8 cellular contexts compared by ENCODE assay signal in the genomic region with DNA sequence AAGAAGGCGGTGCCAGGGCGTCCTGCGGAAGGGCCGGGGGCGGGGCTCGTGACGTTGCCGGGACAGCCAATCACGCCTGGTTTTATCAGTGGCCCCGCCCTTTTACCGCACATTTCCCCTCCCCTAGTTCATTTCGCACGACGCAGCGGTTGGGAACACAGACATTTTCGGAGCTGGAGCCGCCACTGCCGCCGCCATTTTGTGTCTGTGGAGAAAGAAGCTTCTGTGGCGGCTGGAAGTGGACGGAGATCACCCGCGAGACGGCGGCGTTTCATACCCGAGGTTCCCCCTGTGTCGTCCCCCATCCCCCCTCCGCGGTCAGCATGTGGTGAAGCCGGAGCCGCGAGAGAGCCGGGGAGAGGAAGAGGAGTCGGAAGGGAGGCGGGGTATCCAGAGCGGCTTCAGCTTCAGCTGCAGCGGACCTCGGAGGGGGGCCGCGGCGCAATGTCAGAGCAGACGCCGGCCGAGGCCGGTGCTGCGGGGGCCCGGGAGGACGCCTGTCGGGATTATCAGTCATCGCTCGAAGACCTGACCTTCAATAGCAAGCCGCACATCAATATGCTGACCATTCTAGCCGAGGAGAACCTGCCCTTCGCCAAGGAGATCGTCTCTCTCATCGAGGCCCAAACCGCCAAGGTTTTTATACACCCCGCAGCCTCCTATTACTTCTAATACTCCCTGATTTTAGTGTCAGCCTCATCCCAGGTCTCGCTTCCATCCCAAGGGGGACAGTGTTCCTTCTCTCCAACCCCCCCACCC. TPM values are rescaled to one million over a fixed set of nuclear protein-coding genes. Genes with fewer than 3 reads are reported as not detected.
A peak's percentile ranks its signal among the peaks of the same experiment; 100 is the strongest.
DNase-seq lines count a peak whose midpoint lies in the region; ATAC-seq and TF ChIP-seq lines count a peak whose summit lies in the region.

A gene with protein sequence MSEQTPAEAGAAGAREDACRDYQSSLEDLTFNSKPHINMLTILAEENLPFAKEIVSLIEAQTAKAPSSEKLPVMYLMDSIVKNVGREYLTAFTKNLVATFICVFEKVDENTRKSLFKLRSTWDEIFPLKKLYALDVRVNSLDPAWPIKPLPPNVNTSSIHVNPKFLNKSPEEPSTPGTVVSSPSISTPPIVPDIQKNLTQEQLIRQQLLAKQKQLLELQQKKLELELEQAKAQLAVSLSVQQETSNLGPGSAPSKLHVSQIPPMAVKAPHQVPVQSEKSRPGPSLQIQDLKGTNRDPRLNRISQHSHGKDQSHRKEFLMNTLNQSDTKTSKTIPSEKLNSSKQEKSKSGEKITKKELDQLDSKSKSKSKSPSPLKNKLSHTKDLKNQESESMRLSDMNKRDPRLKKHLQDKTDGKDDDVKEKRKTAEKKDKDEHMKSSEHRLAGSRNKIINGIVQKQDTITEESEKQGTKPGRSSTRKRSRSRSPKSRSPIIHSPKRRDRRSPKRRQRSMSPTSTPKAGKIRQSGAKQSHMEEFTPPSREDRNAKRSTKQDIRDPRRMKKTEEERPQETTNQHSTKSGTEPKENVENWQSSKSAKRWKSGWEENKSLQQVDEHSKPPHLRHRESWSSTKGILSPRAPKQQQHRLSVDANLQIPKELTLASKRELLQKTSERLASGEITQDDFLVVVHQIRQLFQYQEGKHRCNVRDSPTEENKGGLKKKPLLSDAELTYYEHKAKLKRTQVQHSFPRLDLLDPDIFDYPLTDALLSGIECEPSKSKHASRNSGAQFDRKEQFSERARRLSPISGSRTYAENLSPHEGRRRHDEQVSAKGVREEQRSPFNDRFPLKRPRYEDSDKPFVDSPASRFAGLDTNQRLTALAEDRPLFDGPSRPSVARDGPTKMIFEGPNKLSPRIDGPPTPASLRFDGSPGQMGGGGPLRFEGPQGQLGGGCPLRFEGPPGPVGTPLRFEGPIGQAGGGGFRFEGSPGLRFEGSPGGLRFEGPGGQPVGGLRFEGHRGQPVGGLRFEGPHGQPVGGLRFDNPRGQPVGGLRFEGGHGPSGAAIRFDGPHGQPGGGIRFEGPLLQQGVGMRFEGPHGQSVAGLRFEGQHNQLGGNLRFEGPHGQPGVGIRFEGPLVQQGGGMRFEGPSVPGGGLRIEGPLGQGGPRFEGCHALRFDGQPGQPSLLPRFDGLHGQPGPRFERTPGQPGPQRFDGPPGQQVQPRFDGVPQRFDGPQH (N-terminal part only) (plus strand): TSS at position 136 of the 759 bp plus-strand sequence. CDS start 309 bp downstream, at position 445.

- H3K4me1 ChIP-seq in tibial nerve: peaks cover 2 to 35% (median 17%) of the 10 kb centered on the region in 4 donors

- H3K9me3 Mint-ChIP-seq in memory B cell: no peaks in the 10 kb centered on the region

- no peaks in the 10 kb centered on the region for H3K36me3 ChIP-seq in tibial nerve

- WGBS in tibial nerve, 2 donors: 1% methylated on average over 26 to 50 of the region's 60 CpGs

- ATAC-seq in memory B cell (ENCODE audit: low read depth) (peak; percentile 6), GM18858 (IDR thresholded peaks at IDR 0.05; ENCODE audit: unreplicated experiment) (no peak)

- TF ChIP-seq CTCF in GM12865 (IDR thresholded peaks at IDR 0.05; ENCODE audit: insufficient read depth, low read depth, low read length, missing control alignments): no peak
- peak in 1 of 5 experiments; percentile 40 for TF ChIP-seq CTCF in tibial nerve (IDR thresholded peaks at IDR 0.05)

- CTCF ChIA-PET in HEK293T (lab: Yijun Ruan, JAX): interaction anchor here (0.6 kb wide), 1 partner anchor 131 kb away, joined by 3 read pairs; no protein-coding TSS in a partner anchor

- H3K27me3 ChIP-seq in tibial nerve: no peaks in the 10 kb centered on the region

- H3K4me3 ChIP-seq in GM12865 (ENCODE audit: low read depth, low read length): peak within 1 kb of the TSS; percentile 93
- peak within 1 kb of the TSS; percentile 84 to 100 (median 94) for H3K4me3 ChIP-seq in tibial nerve

- TF ChIP-seq POLR2A in tibial nerve (IDR thresholded peaks at IDR 0.05): peak; percentile 100

- no peaks in the 10 kb centered on the region for H3K27me3 Mint-ChIP-seq in memory B cell

- POLR2A ChIA-PET in HEK293T (lab: Yijun Ruan, JAX): interaction anchor here (0.6 to 2.6 kb wide), 18 partner anchors 9 to 256 kb away, joined by 3 to 19 read pairs (median 5); a partner anchor contains a TSS

- DNase-seq in GM12865 (ENCODE audit: low read depth) (no peak), HEK293T (ENCODE audit: extremely low spot score) (peak; percentile 38), cortex of kidney (lab: John Stamatoyannopoulos, UW) (peak; percentile 54), memory B cell (ENCODE audit: low spot score in 2 of 2) (peak in 1 of 2 donors; percentile 94), tibial nerve (ENCODE audit: low spot score in 2 of 2) (no peak), GOT3 (lab: John Stamatoyannopoulos, UW) (no peak)

- peak; percentile 5 to 100 for TF ChIP-seq EP300 in tibial nerve (IDR thresholded peaks at IDR 0.05)

- peak within 1 kb of the TSS; percentile 93 for H3K4me3 Mint-ChIP-seq in memory B cell

- peaks cover 20% of the 10 kb centered on the region for H3K36me3 Mint-ChIP-seq in memory B cell

- H3K27ac Mint-ChIP-seq in memory B cell: peak within 1 kb of the TSS; percentile 98

- peaks cover 24% of the 10 kb centered on the region for H3K4me1 Mint-ChIP-seq in memory B cell

- no peaks in the 10 kb centered on the region for H3K9me3 ChIP-seq in tibial nerve

- peak within 1 kb of the TSS; percentile 99 to 100 (median 100) for H3K27ac ChIP-seq in tibial nerve

TF ChIP-seq in HEK293T, 16 proteins besides CTCF, POLR2A, EP300 and RAD21:
- TF ChIP-seq ARNT (IDR thresholded peaks at IDR 0.05) (no peak), LEF1 (IDR thresholded peaks at IDR 0.05; ENCODE audit: borderline replicate concordance) (no peak), SP1 (IDR thresholded peaks at IDR 0.05) (no peak), FOXA1 (IDR thresholded peaks at IDR 0.05) (no peak), FOXM1 (IDR thresholded peaks at IDR 0.05; ENCODE audit: borderline replicate concordance) (no peak), BHLHE40 (IDR thresholded peaks at IDR 0.05; ENCODE audit: borderline replicate concordance) (no peak), HDGF (IDR thresholded peaks at IDR 0.05; ENCODE audit: borderline replicate concordance) (0 out of 2 replicates have a peak, but pooled peaks have one; percentile 2), ELF4 (IDR thresholded peaks at IDR 0.05) (peak; percentile 72), ZNF384 (IDR thresholded peaks at IDR 0.05) (no peak), TARDBP (IDR thresholded peaks at IDR 0.05) (no peak), SUZ12 (IDR thresholded peaks at IDR 0.05) (no peak), NFRKB (IDR thresholded peaks at IDR 0.05) (peak; percentile 59; the same call in 1 of the 2 replicates), FOXK2 (IDR thresholded peaks at IDR 0.05) (no peak), CTBP1 (IDR thresholded peaks at IDR 0.05; ENCODE audit: borderline replicate concordance) (no peak), L3MBTL2 (conservative IDR thresholded peaks at IDR 0.05) (no peak)
- TF ChIP-seq, protein P1, sequence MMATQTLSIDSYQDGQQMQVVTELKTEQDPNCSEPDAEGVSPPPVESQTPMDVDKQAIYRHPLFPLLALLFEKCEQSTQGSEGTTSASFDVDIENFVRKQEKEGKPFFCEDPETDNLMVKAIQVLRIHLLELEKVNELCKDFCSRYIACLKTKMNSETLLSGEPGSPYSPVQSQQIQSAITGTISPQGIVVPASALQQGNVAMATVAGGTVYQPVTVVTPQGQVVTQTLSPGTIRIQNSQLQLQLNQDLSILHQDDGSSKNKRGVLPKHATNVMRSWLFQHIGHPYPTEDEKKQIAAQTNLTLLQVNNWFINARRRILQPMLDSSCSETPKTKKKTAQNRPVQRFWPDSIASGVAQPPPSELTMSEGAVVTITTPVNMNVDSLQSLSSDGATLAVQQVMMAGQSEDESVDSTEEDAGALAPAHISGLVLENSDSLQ (IDR thresholded peaks at IDR 0.05): no peak

TF ChIP-seq in PFSK-1, 5 proteins besides CTCF, POLR2A, EP300 and RAD21:
- TF ChIP-seq SIN3A (IDR thresholded peaks at IDR 0.05; ENCODE audit: borderline replicate concordance, insufficient read depth, low read length): 0 out of 2 replicates have a peak, but pooled peaks have one; percentile 26
- peak; percentile 99 for TF ChIP-seq POLR2AphosphoS5 (IDR thresholded peaks at IDR 0.05; ENCODE audit: low read depth, low read length)
- TF ChIP-seq, protein P2, sequence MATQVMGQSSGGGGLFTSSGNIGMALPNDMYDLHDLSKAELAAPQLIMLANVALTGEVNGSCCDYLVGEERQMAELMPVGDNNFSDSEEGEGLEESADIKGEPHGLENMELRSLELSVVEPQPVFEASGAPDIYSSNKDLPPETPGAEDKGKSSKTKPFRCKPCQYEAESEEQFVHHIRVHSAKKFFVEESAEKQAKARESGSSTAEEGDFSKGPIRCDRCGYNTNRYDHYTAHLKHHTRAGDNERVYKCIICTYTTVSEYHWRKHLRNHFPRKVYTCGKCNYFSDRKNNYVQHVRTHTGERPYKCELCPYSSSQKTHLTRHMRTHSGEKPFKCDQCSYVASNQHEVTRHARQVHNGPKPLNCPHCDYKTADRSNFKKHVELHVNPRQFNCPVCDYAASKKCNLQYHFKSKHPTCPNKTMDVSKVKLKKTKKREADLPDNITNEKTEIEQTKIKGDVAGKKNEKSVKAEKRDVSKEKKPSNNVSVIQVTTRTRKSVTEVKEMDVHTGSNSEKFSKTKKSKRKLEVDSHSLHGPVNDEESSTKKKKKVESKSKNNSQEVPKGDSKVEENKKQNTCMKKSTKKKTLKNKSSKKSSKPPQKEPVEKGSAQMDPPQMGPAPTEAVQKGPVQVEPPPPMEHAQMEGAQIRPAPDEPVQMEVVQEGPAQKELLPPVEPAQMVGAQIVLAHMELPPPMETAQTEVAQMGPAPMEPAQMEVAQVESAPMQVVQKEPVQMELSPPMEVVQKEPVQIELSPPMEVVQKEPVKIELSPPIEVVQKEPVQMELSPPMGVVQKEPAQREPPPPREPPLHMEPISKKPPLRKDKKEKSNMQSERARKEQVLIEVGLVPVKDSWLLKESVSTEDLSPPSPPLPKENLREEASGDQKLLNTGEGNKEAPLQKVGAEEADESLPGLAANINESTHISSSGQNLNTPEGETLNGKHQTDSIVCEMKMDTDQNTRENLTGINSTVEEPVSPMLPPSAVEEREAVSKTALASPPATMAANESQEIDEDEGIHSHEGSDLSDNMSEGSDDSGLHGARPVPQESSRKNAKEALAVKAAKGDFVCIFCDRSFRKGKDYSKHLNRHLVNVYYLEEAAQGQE (IDR thresholded peaks at IDR 0.05; ENCODE audit: insufficient read depth in 1 of 2, low read depth in 2 of 2, low read length in 2 of 2): peak; percentile 45 to 72; a peak in 2 of 4 replicates
- no peak for TF ChIP-seq FOXP2 (optimal IDR thresholded peaks at IDR 0.05; ENCODE audit: borderline replicate concordance, extremely low read depth, extremely low read length, insufficient read depth)
- peak; percentile 99 for TF ChIP-seq TAF1 (IDR thresholded peaks at IDR 0.05; ENCODE audit: borderline replicate concordance, insufficient read depth, low read length)

RNA-seq across cellular contexts. Expression of the gene that starts here (rescaled TPM):
- polyA plus RNA-seq in PFSK-1 (2012; ENCODE audit: insufficient read length, low read depth): 9.6 TPM
- total RNA-seq in tibial nerve: 100 to 1,000 TPM in 3 of 4 donors, 10 to 100 TPM in 1; 88.5 to 145 (median 126) TPM

Comparison
In these comparisons a context has a peak if more than half of its experiments do, and no peak if none do; other contexts are left out.
1. DNase-seq: peak in HEK293T (single experiment) and cortex of kidney (single experiment); none in GM12865 (single experiment), tibial nerve (0 of 2) and GOT3 (single experiment).